In genomic region chr11:61835663-61836024, GRCh38 we compare ENCODE assay signal across 12 cellular contexts. TPM values are rescaled to one million over a fixed set of nuclear protein-coding genes. Genes with fewer than 3 reads are reported as not detected.
DNase-seq lines count a peak whose midpoint lies in the region; ATAC-seq and TF ChIP-seq lines count a peak whose summit lies in the region.
"Had no signal": no experiment of that assay in that cellular context is flagged by ENCODE, and none has a peak within 500 bp of the region (broad histone marks: within the 10 kb centered on the region; RNA-seq: fewer than 3 reads in every experiment).

No MANE protein-coding gene starts in this region.

- H3K36me3 Mint-ChIP-seq in activated CD4-positive, alpha-beta T cell treated with anti-CD3 and anti-CD28 coated beads for 36 hours (ENCODE audit: low read depth) = peaks cover 13% of the 10 kb centered on the region
- peaks cover 36% of the 10 kb centered on the region for H3K36me3 Mint-ChIP-seq in stimulated activated effector memory CD8-positive, alpha-beta T cell treated with anti-CD3 and anti-CD28 coated beads, Interleukin-12 subunit alpha, Interleukin-12 subunit beta, amount 100 ng/mL, for 72 hours

- H3K27ac Mint-ChIP-seq in activated CD4-positive, alpha-beta T cell treated with anti-CD3 and anti-CD28 coated beads for 36 hours = peak overlapping the region; percentile 48
- peak overlapping the region; percentile 96 for H3K27ac Mint-ChIP-seq in stimulated activated effector memory CD8-positive, alpha-beta T cell treated with anti-CD3 and anti-CD28 coated beads, Interleukin-12 subunit alpha, Interleukin-12 subunit beta, amount 100 ng/mL, for 72 hours

- peaks cover 25% of the 10 kb centered on the region for H3K4me1 Mint-ChIP-seq in activated CD4-positive, alpha-beta T cell treated with anti-CD3 and anti-CD28 coated beads for 36 hours
- H3K4me1 Mint-ChIP-seq in stimulated activated effector memory CD8-positive, alpha-beta T cell treated with anti-CD3 and anti-CD28 coated beads, Interleukin-12 subunit alpha, Interleukin-12 subunit beta, amount 100 ng/mL, for 72 hours = peaks cover 66% of the 10 kb centered on the region

- H3K27ac ChIP-seq in RWPE1 (peak overlapping the region; percentile 83), dorsolateral prefrontal cortex (peak overlapping the region in 31 of 59 donors; percentile 54 to 95 (median 80))

- no peak for TF ChIP-seq CTCF in RWPE1 (conservative IDR thresholded peaks at IDR 0.05; ENCODE audit: low read depth)
- TF ChIP-seq CTCF in dorsolateral prefrontal cortex (IDR thresholded peaks at IDR 0.05 in 54 of 56, conservative IDR thresholded peaks at IDR 0.05 in 2 of 56; ENCODE audit: low read depth in 1 of 56, partially characterized antibody in 56 of 56) = no peak

- no peak overlapping the region for H3K4me3 ChIP-seq in dorsolateral prefrontal cortex
- H3K4me3 ChIP-seq: testis had no signal

- H3K27me3 Mint-ChIP-seq in activated CD4-positive, alpha-beta T cell treated with anti-CD3 and anti-CD28 coated beads for 36 hours = peaks cover 10% of the 10 kb centered on the region
- H3K27me3 Mint-ChIP-seq: activated B cell treated with CpG ODN at 0.5 μM for 24 hours had no signal

- no peaks in the 10 kb centered on the region for H3K9me3 Mint-ChIP-seq in activated CD4-positive, alpha-beta T cell treated with anti-CD3 and anti-CD28 coated beads for 36 hours (ENCODE audit: low read depth)
- H3K9me3 Mint-ChIP-seq in stimulated activated effector memory CD8-positive, alpha-beta T cell treated with anti-CD3 and anti-CD28 coated beads, Interleukin-12 subunit alpha, Interleukin-12 subunit beta, amount 100 ng/mL, for 72 hours = no peaks in the 10 kb centered on the region
- H3K9me3 Mint-ChIP-seq: activated B cell treated with CpG ODN at 0.5 μM for 24 hours had no signal

- ATAC-seq in activated CD4-positive, alpha-beta T cell treated with anti-CD3 and anti-CD28 coated beads for 36 hours = no peak
- ATAC-seq in stimulated activated effector memory CD8-positive, alpha-beta T cell treated with anti-CD3 and anti-CD28 coated beads, Interleukin-12 subunit alpha, Interleukin-12 subunit beta, amount 100 ng/mL, for 72 hours = no peak
- ATAC-seq: esophagus mucosa had no signal

- no peak overlapping the region for H3K4me3 Mint-ChIP-seq in activated CD4-positive, alpha-beta T cell treated with anti-CD3 and anti-CD28 coated beads for 36 hours
- H3K4me3 Mint-ChIP-seq in stimulated activated effector memory CD8-positive, alpha-beta T cell treated with anti-CD3 and anti-CD28 coated beads, Interleukin-12 subunit alpha, Interleukin-12 subunit beta, amount 100 ng/mL, for 72 hours = peak overlapping the region; percentile 67

- H3K27me3 ChIP-seq in dorsolateral prefrontal cortex = no peaks in the 10 kb centered on the region
- H3K27me3 ChIP-seq: testis had no signal

- POLR2A ChIA-PET in activated CD4-positive, alpha-beta T cell treated with anti-CD3 and anti-CD28 coated beads for 36 hours (lab: Charles Lee) = no interaction called here
- POLR2A ChIA-PET in RWPE1 (lab: Yijun Ruan, JAX; ENCODE audit: low non-redundant PET) = interaction anchor here (0.6 kb wide), 1 partner anchor 315 kb away, joined by 5 read pairs; no protein-coding TSS in a partner anchor

- intact Hi-C loops in activated CD4-positive, alpha-beta T cell treated with anti-CD3 and anti-CD28 coated beads for 36 hours (cut with DNase I, micrococcal nuclease) = no loop called here
- intact Hi-C loops in dorsolateral prefrontal cortex (cut with DNase I) = no loop called here

- no peak for DNase-seq in activated CD4-positive, alpha-beta T cell treated with anti-CD3 and anti-CD28 coated beads for 36 hours
- no peak for DNase-seq in activated CD4-positive, alpha-beta T cell treated with anti-CD3 and anti-CD28 coated beads, Interleukin-2, amount 50 U/mL, for 4 hours
- DNase-seq in RWPE1 (ENCODE audit: low spot score) (no peak), dorsolateral prefrontal cortex (no peak), NCI-H526 (lab: John Stamatoyannopoulos, UW) (no peak), putamen (ENCODE audit: low spot score) (no peak), germinal center (ENCODE audit: low spot score) (no peak)
- no peak for DNase-seq in stimulated activated effector memory CD8-positive, alpha-beta T cell treated with anti-CD3 and anti-CD28 coated beads, Interleukin-12 subunit alpha, Interleukin-12 subunit beta, amount 100 ng/mL, for 72 hours (ENCODE audit: low spot score in 2 of 2)
- DNase-seq: activated B cell treated with CpG ODN at 0.5 μM for 24 hours; activated effector memory CD4-positive, alpha-beta T cell treated with anti-CD3 and anti-CD28 coated beads, Interleukin-2, amount 50 U/mL, for 16 hours; testis had no signal

- CTCF ChIA-PET in activated CD4-positive, alpha-beta T cell treated with anti-CD3 and anti-CD28 coated beads for 36 hours (lab: Charles Lee) = interaction anchor here (0.7 to 1.1 kb wide), 3 partner anchors 38 to 349 kb away, joined by 3 to 5 read pairs (median 5); no protein-coding TSS in a partner anchor
- CTCF ChIA-PET in RWPE1 (lab: Yijun Ruan, JAX) = interaction anchor here (0.5 kb wide), 1 partner anchor 175 kb away, joined by 6 read pairs; no protein-coding TSS in a partner anchor

RNA-seq across cellular contexts. Expression of gene FADS2, which starts 7.5 kb away (rescaled TPM):
- 10 to 100 TPM; 51.0 to 58.4 TPM for total RNA-seq in activated CD4-positive, alpha-beta T cell treated with anti-CD3 and anti-CD28 coated beads for 36 hours
- 100 to 1,000 TPM in 112 of 120 experiments, 10 to 100 TPM in 8; 72.8 to 347 (median 162) TPM for total RNA-seq in dorsolateral prefrontal cortex

RNA-seq across cellular contexts. Expression of gene FADS1, which starts 18.8 kb away (rescaled TPM):
- total RNA-seq in activated CD4-positive, alpha-beta T cell treated with anti-CD3 and anti-CD28 coated beads for 36 hours = 10 to 100 TPM; 18.9 to 23.7 TPM
- 100 to 1,000 TPM in 23 of 120 experiments, 10 to 100 TPM in 97; 47.3 to 195 (median 80.7) TPM for total RNA-seq in dorsolateral prefrontal cortex

RNA-seq across cellular contexts. Expression of gene FEN1, which starts 42.9 kb away (rescaled TPM):
- total RNA-seq in activated CD4-positive, alpha-beta T cell treated with anti-CD3 and anti-CD28 coated beads for 36 hours = 100 to 1,000 TPM in 1 of 2 experiments, 10 to 100 TPM in 1; 70.0 to 108 TPM
- 10 to 100 TPM in 100 of 120 experiments, 1 to 10 TPM in 20; 4.7 to 24.3 (median 13.8) TPM for total RNA-seq in dorsolateral prefrontal cortex

RNA-seq across cellular contexts. Expression of gene TMEM258, which starts 43.2 kb away (rescaled TPM):
- total RNA-seq in activated CD4-positive, alpha-beta T cell treated with anti-CD3 and anti-CD28 coated beads for 36 hours = 100 to 1,000 TPM; 172 to 176 TPM
- 100 to 1,000 TPM in 1 of 120 experiments, 10 to 100 TPM in 119; 40.6 to 123 (median 65.5) TPM for total RNA-seq in dorsolateral prefrontal cortex

RNA-seq across cellular contexts. Expression of gene FADS3, which starts 55.7 kb away (rescaled TPM):
- 10 to 100 TPM in 1 of 2 experiments, 1 to 10 TPM in 1; 7.2 to 10.1 TPM for total RNA-seq in activated CD4-positive, alpha-beta T cell treated with anti-CD3 and anti-CD28 coated beads for 36 hours
- 100 to 1,000 TPM in 31 of 120 experiments, 10 to 100 TPM in 89; 52.0 to 134 (median 87.6) TPM for total RNA-seq in dorsolateral prefrontal cortex
